Comparison of ENCODE assay signal across 8 cellular contexts in genomic region chr9:5442400-5443011, GRCh38. TPM values are rescaled to one million over a fixed set of nuclear protein-coding genes. Genes with fewer than 3 reads are reported as not detected.
DNase-seq lines count a peak whose midpoint lies in the region; ATAC-seq and TF ChIP-seq lines count a peak whose summit lies in the region.

No MANE protein-coding gene starts in this region.

- no peak for TF ChIP-seq POLR2A in esophagus squamous epithelium (IDR thresholded peaks at IDR 0.05)

- no peak overlapping the region for H3K4me2 ChIP-seq in parathyroid adenoma (ENCODE audit: low read length)

- no peak overlapping the region for H3K4me3 ChIP-seq in SJCRH30
- H3K4me3 ChIP-seq in esophagus squamous epithelium = no peak overlapping the region
- H3K4me3 ChIP-seq in parathyroid adenoma (ENCODE audit: low read depth, low read length) = no peak overlapping the region
- H3K4me3 ChIP-seq in aorta (ENCODE audit: low read length in 2 of 2) = no peak overlapping the region

- H3K36me3 ChIP-seq in SJCRH30 (no peaks in the 10 kb centered on the region), esophagus squamous epithelium (no peaks in the 10 kb centered on the region), parathyroid adenoma (ENCODE audit: control insufficient read depth, insufficient read depth, low read length) (no peaks in the 10 kb centered on the region), aorta (ENCODE audit: control insufficient read depth in 1 of 2, insufficient read depth in 2 of 2, low read length in 1 of 2) (no peaks in the 10 kb centered on the region)

- H3K4me1 ChIP-seq in SJCRH30 (no peaks in the 10 kb centered on the region), esophagus squamous epithelium (peaks cover 5 to 25% (median 6%) of the 10 kb centered on the region in 3 donors), parathyroid adenoma (peaks cover 3% of the 10 kb centered on the region), aorta (ENCODE audit: control insufficient read depth in 1 of 2, insufficient read depth in 2 of 2, low read length in 2 of 2) (no peaks in the 10 kb centered on the region)

- peak; percentile 14 for DNase-seq in DMS79 treated with DMSO at 0.1 percent for 48 hours (lab: John Stamatoyannopoulos, UW)
- no peak for DNase-seq in DMS79 (lab: John Stamatoyannopoulos, UW)
- DNase-seq in SJCRH30 = peak; percentile 30 to 65
- DNase-seq in esophagus squamous epithelium (lab: John Stamatoyannopoulos, UW) = no peak
- no peak for DNase-seq in aorta

- H3K79me2 ChIP-seq in parathyroid adenoma = no peaks in the 10 kb centered on the region

- H3K9me3 ChIP-seq in SJCRH30 (replicated peaks) (no peaks in the 10 kb centered on the region), esophagus squamous epithelium (no peaks in the 10 kb centered on the region), parathyroid adenoma (ENCODE audit: control insufficient read depth, low read length) (no peaks in the 10 kb centered on the region), aorta (ENCODE audit: control insufficient read depth, low read length) (no peaks in the 10 kb centered on the region)

- 41 to 49% methylated on average over 2 of the region's 2 CpGs for WGBS in esophagus squamous epithelium, 2 donors
- 50 to 52% methylated on average over 2 of the region's 2 CpGs for WGBS in aorta, 2 donors

- intact Hi-C loops in esophagus squamous epithelium (cut with DNase I) (no loop called here), aorta (cut with DNase I) (loop anchor here in 1 of 2 donors (5.0 kb wide), 1 partner anchor 685 kb away; no protein-coding TSS in a partner anchor)

- H3K27ac ChIP-seq in SJCRH30 (no peak overlapping the region), esophagus squamous epithelium (no peak overlapping the region), parathyroid adenoma (no peak overlapping the region), aorta (ENCODE audit: low read depth in 1 of 2, low read length in 2 of 2) (no peak overlapping the region)

- TF ChIP-seq CTCF in LNCAP (IDR thresholded peaks at IDR 0.05) (peak; percentile 72), esophagus squamous epithelium (IDR thresholded peaks at IDR 0.05) (peak in 5 of 6 experiments; percentile 29 to 56 (median 44)), parathyroid adenoma (IDR thresholded peaks at IDR 0.05) (peak; percentile 41)

- ATAC-seq in aorta (ENCODE audit: low FRiP score) (no peak), GM18517 (IDR thresholded peaks at IDR 0.05; ENCODE audit: unreplicated experiment) (no peak)

- H3K27me3 ChIP-seq in SJCRH30 (no peaks in the 10 kb centered on the region), esophagus squamous epithelium (no peaks in the 10 kb centered on the region), parathyroid adenoma (ENCODE audit: control insufficient read depth, insufficient read depth, low read length) (no peaks in the 10 kb centered on the region), aorta (ENCODE audit: control insufficient read depth in 1 of 2, insufficient read depth in 2 of 2, low read length in 1 of 2) (no peaks in the 10 kb centered on the region)

- no peak overlapping the region for H3K9ac ChIP-seq in parathyroid adenoma

- H2AFZ ChIP-seq in parathyroid adenoma = no peak overlapping the region

RNA-seq across cellular contexts. Expression of gene PLGRKT, which starts 4.8 kb away (rescaled TPM):
- 7.9 and 9.8 TPM in 2 replicates for total RNA-seq in SJCRH30 (2014; rRNA removed; shearing (Covaris generic))
- total RNA-seq in esophagus squamous epithelium (10 to 100 TPM; 13.4 to 25.6 (median 20.0) TPM), aorta (10 to 100 TPM in 1 of 2 donors, 1 to 10 TPM in 1; 8.8 to 10.6 TPM)
- 10 to 100 TPM; 12.6 to 31.7 TPM for polyA plus RNA-seq in aorta

RNA-seq across cellular contexts. Expression of gene CD274, which starts 7.8 kb away (rescaled TPM):
- total RNA-seq in SJCRH30 (2014; rRNA removed; shearing (Covaris generic)) = 0.49 and 1.8 TPM in 2 replicates
- total RNA-seq in esophagus squamous epithelium (1 to 10 TPM; 1.3 to 3.5 (median 2.2) TPM), aorta (1 to 10 TPM; 3.8 to 5.7 TPM)
- polyA plus RNA-seq in aorta = 1 to 10 TPM; 1.9 to 2.1 TPM

Comparison
In these comparisons a context has a peak if more than half of its experiments do, and no peak if none do; other contexts are left out.
1. DNase-seq: peak in DMS79 treated with DMSO at 0.1 percent for 48 hours (single experiment) and SJCRH30 (2 of 2); none in DMS79 (single experiment), esophagus squamous epithelium (single experiment) and aorta (0 of 2).
2. Peak in every context shown above with its lines, with median percentiles within 50 percentile points of each other: CTCF ChIP-seq.